Comparison of ENCODE assay signal across 23 cellular contexts in genomic region chr10:118291122-118291521, GRCh38.
"Had no signal": no experiment of that assay in that cellular context is flagged by ENCODE, and none has a peak within 500 bp of the region (broad histone marks: within the 10 kb centered on the region; RNA-seq: fewer than 3 reads in every experiment).

No MANE protein-coding gene starts in this region.

- DNase-seq: IMR-90, Karpas-422, KG1, MG63, NCI-H1092 treated with DMSO at 0.1 percent for 48 hours, NCI-H1436, NCI-H187, NCI-H2029, NCI-H2081 treated with DMSO at 0.1 percent for 48 hours, NCI-H2171, NCI-H226, NCI-H446, NCI-H510A, NCI-H524 treated with DMSO at 0.1 percent for 48 hours, NCI-H69, NCI-H774, SHP77 treated with DMSO at 0.1 percent for 48 hours, SJCRH30 had no signal

- H3K9me3 ChIP-seq: MG63, SJCRH30 had no signal

- H3K27ac ChIP-seq: RWPE1, SJCRH30 had no signal

- H3K36me3 ChIP-seq: MG63, SJCRH30 had no signal

- H3K27me3 ChIP-seq: MG63, SJCRH30 had no signal

- FAIRE-seq: HepG2 had no signal

- H3K4me3 ChIP-seq: MG63, SJCRH30 had no signal

- ATAC-seq: HepG2, Panc1, Right ventricle myocardium inferior, SK-N-SH treated with all-trans-retinoic acid at 6 μM for 48 hours had no signal
